ENCODE assay signal across 8 cellular contexts in genomic region chr22:46542011-46542985, GRCh38. TPM values are rescaled to one million over a fixed set of nuclear protein-coding genes. Genes with fewer than 3 reads are reported as not detected.
DNase-seq lines count a peak whose midpoint lies in the region; FAIRE-seq and TF ChIP-seq lines count a peak whose summit lies in the region.

No MANE protein-coding gene starts in this region.

- TF ChIP-seq CTCF in WERI-Rb-1 (IDR thresholded peaks at IDR 0.05; ENCODE audit: low read depth, low read length), result peak; percentile 100
- peak; percentile 96 for TF ChIP-seq CTCF in brain microvascular endothelial cell (IDR thresholded peaks at IDR 0.05; ENCODE audit: low read depth, low read length, missing control alignments)
- peak; percentile 87 for TF ChIP-seq CTCF in kidney (IDR thresholded peaks at IDR 0.05; ENCODE audit: borderline replicate concordance, extremely low read depth, insufficient read depth)

- no peak for FAIRE-seq in kidney (lab: Jason Lieb, UNC)

- H3K4me3 ChIP-seq in WERI-Rb-1 (ENCODE audit: low read depth, low read length), result no peak overlapping the region
- no peak overlapping the region for H3K4me3 ChIP-seq in brain microvascular endothelial cell (ENCODE audit: low read depth, low read length)
- no peak overlapping the region for H3K4me3 ChIP-seq in kidney (ENCODE audit: low read length in 2 of 2)

- H3K36me3 ChIP-seq in WERI-Rb-1 (no peaks in the 10 kb centered on the region), brain microvascular endothelial cell (replicated peaks) (no peaks in the 10 kb centered on the region), kidney (ENCODE audit: control insufficient read depth in 1 of 2, insufficient read depth in 2 of 2, low read length in 2 of 2) (no peaks in the 10 kb centered on the region)

- H3K27me3 ChIP-seq in WERI-Rb-1 (ENCODE audit: insufficient read depth, low read depth, severe bottlenecking), result peaks cover 13% of the 10 kb centered on the region
- peaks cover 2% of the 10 kb centered on the region for H3K27me3 ChIP-seq in brain microvascular endothelial cell (replicated peaks)

- H3K9me3 ChIP-seq in WERI-Rb-1 (ENCODE audit: severe bottlenecking), result no peaks in the 10 kb centered on the region
- no peaks in the 10 kb centered on the region for H3K9me3 ChIP-seq in kidney (ENCODE audit: control insufficient read depth in 1 of 2, low read length in 2 of 2)

- intact Hi-C loops in kidney (cut with DNase I), result loop anchor here (5.0 kb wide), 1 partner anchor 185 kb away; no protein-coding TSS in a partner anchor

- no peak overlapping the region for H3K27ac ChIP-seq in WERI-Rb-1
- no peak overlapping the region for H3K27ac ChIP-seq in brain microvascular endothelial cell
- peak overlapping the region; percentile 37 to 85 for H3K27ac ChIP-seq in kidney (ENCODE audit: low read depth in 2 of 2, low read length in 2 of 2)

- H3K4me1 ChIP-seq in kidney (ENCODE audit: control insufficient read depth in 1 of 2, insufficient read depth in 1 of 2, low read depth in 1 of 2, low read length in 2 of 2), result peaks cover 12 to 16% of the 10 kb centered on the region in 2 donors

- H3K9ac ChIP-seq in kidney (ENCODE audit: low read length in 2 of 2), result no peak overlapping the region

- in situ Hi-C loops in brain microvascular endothelial cell (cut with HindIII; ENCODE audit: low pct_ligation_motif_present, low sequenced_read_pairs), result no loop called here

- DNase-seq in AML-193 (lab: John Stamatoyannopoulos, UW), result peak; percentile 48 to 56
- peak; percentile 93 for DNase-seq in GM19238 (ENCODE audit: insufficient read length, low spot score)
- peak; percentile 37 for DNase-seq in NCI-H146 treated with DMSO at 0.1 percent for 48 hours (lab: John Stamatoyannopoulos, UW; ENCODE audit: unreplicated experiment)
- DNase-seq in WERI-Rb-1, result peak; percentile 81
- DNase-seq in brain microvascular endothelial cell, result peak; percentile 47
- DNase-seq in kidney, result peak; percentile 91
- peak; percentile 71 for DNase-seq in stimulated activated CD4-positive, alpha-beta T cell treated with anti-CD3 and anti-CD28 coated beads, Interleukin-4, amount 100 ng/mL, for 1 hour
- DNase-seq in NCI-H2107 (lab: John Stamatoyannopoulos, UW), result no peak

RNA-seq across cellular contexts. Expression of gene CELSR1, which starts 4.9 kb away (rescaled TPM):
- 49.9 TPM for total RNA-seq in kidney
- 15.7 TPM for polyA plus RNA-seq in kidney (ENCODE audit: insufficient read depth, low read depth, low replicate concordance)

Comparison
In these comparisons a context has a peak if more than half of its experiments do, and no peak if none do; other contexts are left out.
1. H3K27ac ChIP-seq: peak in kidney (2 of 2); none in WERI-Rb-1 (single experiment) and brain microvascular endothelial cell (single experiment).
2. Peak in every context shown above with its lines, with median percentiles within 50 percentile points of each other: CTCF ChIP-seq.